ENCODE assay signal across 9 cellular contexts in the genomic region with DNA sequence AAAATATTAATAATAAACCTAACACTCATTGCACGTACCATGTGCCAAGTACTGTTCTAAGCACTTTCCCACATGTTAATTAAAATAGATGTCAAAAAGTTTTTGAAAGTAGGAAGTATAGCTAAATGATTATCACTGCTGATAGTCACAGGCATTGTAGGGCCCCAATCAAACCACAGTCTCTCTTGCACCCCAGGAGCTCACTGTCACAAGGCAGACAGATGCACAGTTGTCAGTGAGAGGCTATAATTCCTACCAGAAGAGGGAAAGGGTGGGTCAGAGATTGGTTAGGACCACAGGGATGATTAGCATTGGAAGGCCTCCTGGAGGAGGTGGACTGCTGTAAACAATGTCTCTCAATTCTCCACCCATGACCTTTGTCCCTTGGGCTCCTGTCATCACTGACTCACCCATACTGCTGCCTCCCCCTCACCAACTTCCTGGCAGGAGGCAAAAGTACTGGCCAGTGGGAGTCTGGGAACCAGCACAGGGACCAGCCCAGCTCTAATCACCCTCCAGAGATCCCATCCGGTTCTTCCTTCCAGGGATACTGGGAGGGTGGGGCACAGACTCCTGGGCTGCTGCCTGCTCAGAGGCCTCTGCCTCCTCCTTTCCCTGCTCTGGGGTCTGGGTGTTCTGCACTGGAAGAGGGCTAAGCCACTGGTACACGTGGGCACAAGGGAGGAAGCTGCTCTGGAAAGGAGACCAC. TPM values are rescaled to one million over a fixed set of nuclear protein-coding genes. Genes with fewer than 3 reads are reported as not detected.
DNase-seq lines count a peak whose midpoint lies in the region; ATAC-seq and TF ChIP-seq lines count a peak whose summit lies in the region.
"Had no signal": no experiment of that assay in that cellular context is flagged by ENCODE, and none has a peak within 500 bp of the region (broad histone marks: within the 10 kb centered on the region; RNA-seq: fewer than 3 reads in every experiment).

No MANE protein-coding gene starts in this region.

- H3K4me1 Mint-ChIP-seq in CD4-positive, alpha-beta memory T cell, result peaks cover 27 to 58% (median 40%) of the 10 kb centered on the region in 4 donors

- ATAC-seq in HG03571 (IDR thresholded peaks at IDR 0.05; ENCODE audit: unreplicated experiment) (peak; percentile 1), omental fat pad (ENCODE audit: low FRiP score) (peak; percentile 64), GM18907 (IDR thresholded peaks at IDR 0.05; ENCODE audit: unreplicated experiment) (no peak), HG02571 (IDR thresholded peaks at IDR 0.05; ENCODE audit: unreplicated experiment) (no peak)

- CTCF ChIA-PET in CD4-positive, alpha-beta memory T cell (lab: Charles Lee; ENCODE audit: partially characterized antibody), result interaction anchor here (0.9 to 18.4 kb wide), 5 partner anchors 8 to 92 kb away, joined by 3 to 1065 read pairs (median 13); a partner anchor contains a TSS

- peak overlapping the region; percentile 97 to 100 (median 99) for H3K4me3 Mint-ChIP-seq in CD4-positive, alpha-beta memory T cell

- H3K9me3 ChIP-seq in CD4-positive, alpha-beta memory T cell (ENCODE audit: control insufficient read depth in 1 of 2, low read length in 2 of 2), result no peaks in the 10 kb centered on the region

- no peak for DNase-seq in CD4-positive, alpha-beta memory T cell
- DNase-seq in fibroblast of the aortic adventitia (ENCODE audit: low read depth) (peak; percentile 95), omental fat pad (ENCODE audit: low spot score) (peak; percentile 72), NCI-H2107 treated with DMSO at 0.1 percent for 48 hours (lab: John Stamatoyannopoulos, UW; ENCODE audit: unreplicated experiment) (no peak)

- peaks cover 3% of the 10 kb centered on the region for H3K36me3 ChIP-seq in CD4-positive, alpha-beta memory T cell (ENCODE audit: insufficient read depth, low read length)

- H3K27ac Mint-ChIP-seq in CD4-positive, alpha-beta memory T cell, result peak overlapping the region; percentile 99 to 100 (median 100)

- no peaks in the 10 kb centered on the region for H3K27me3 Mint-ChIP-seq in CD4-positive, alpha-beta memory T cell

- POLR2A ChIA-PET in CD4-positive, alpha-beta memory T cell (lab: Charles Lee; ENCODE audit: partially characterized antibody), result interaction anchor here (0.8 to 11.8 kb wide), 22 partner anchors 9 to 275 kb away, joined by 3 to 449 read pairs (median 14); a partner anchor contains a TSS

- no peaks in the 10 kb centered on the region for H3K27me3 ChIP-seq in CD4-positive, alpha-beta memory T cell (ENCODE audit: insufficient read depth, low read length)

- H3K36me3 Mint-ChIP-seq in CD4-positive, alpha-beta memory T cell, result peaks cover 0 to 11% of the 10 kb centered on the region in 2 donors

- intact Hi-C loops in CD4-positive, alpha-beta memory T cell (cut with micrococcal nuclease), result no loop called here

- no peaks in the 10 kb centered on the region for H3K9me3 Mint-ChIP-seq in CD4-positive, alpha-beta memory T cell

- peak overlapping the region; percentile 96 for H3K27ac ChIP-seq in CD4-positive, alpha-beta memory T cell (ENCODE audit: low read depth, low read length)

- TF ChIP-seq CTCF in WI38 (IDR thresholded peaks at IDR 0.05; ENCODE audit: low read depth, low read length) (no peak), fibroblast of the aortic adventitia (IDR thresholded peaks at IDR 0.05; ENCODE audit: insufficient read depth, low read length) (peak; percentile 35), omental fat pad (IDR thresholded peaks at IDR 0.05) (no peak)

- H3K4me1 ChIP-seq in CD4-positive, alpha-beta memory T cell (ENCODE audit: insufficient read depth, low read length), result peaks cover 51% of the 10 kb centered on the region

- H3K4me3 ChIP-seq in CD4-positive, alpha-beta memory T cell (ENCODE audit: low read length in 2 of 2), result peak overlapping the region in 1 of 2 donors; percentile 99
- H3K4me3 ChIP-seq in WI38 (ENCODE audit: low read depth, low read length), result peak overlapping the region; percentile 82
- peak overlapping the region; percentile 46 for H3K4me3 ChIP-seq in fibroblast of the aortic adventitia (ENCODE audit: low read depth, low read length)

RNA-seq across cellular contexts. Expression of a gene that starts 1.1 kb away (rescaled TPM):
- total RNA-seq in CD4-positive, alpha-beta memory T cell, result 10 to 100 TPM; 87.9 to 91.3 TPM
- 10 to 100 TPM; 93.6 to 96.2 TPM for polyA plus RNA-seq in CD4-positive, alpha-beta memory T cell
- total RNA-seq in fibroblast of the aortic adventitia (ENCODE audit: low replicate concordance) (53.5 and 101 TPM in 2 replicates), omental fat pad (100 to 1,000 TPM in 1 of 4 donors, 10 to 100 TPM in 3; 67.5 to 141 (median 81.9) TPM)

RNA-seq across cellular contexts. Expression of a gene that starts 18.9 kb away (rescaled TPM):
- total RNA-seq in CD4-positive, alpha-beta memory T cell, result 1 to 10 TPM; 5.4 to 6.4 TPM
- 1 to 10 TPM in 1 of 2 donors, under 1 TPM in 1; 0.45 to 4.4 TPM for polyA plus RNA-seq in CD4-positive, alpha-beta memory T cell
- total RNA-seq in fibroblast of the aortic adventitia (ENCODE audit: low replicate concordance) (1.5 and 9.4 TPM in 2 replicates), omental fat pad (10 to 100 TPM in 3 of 4 donors, 1 to 10 TPM in 1; 4.1 to 51.4 (median 25.1) TPM)
- total RNA-seq: SK-MEL-5 had no signal

RNA-seq across cellular contexts. Expression of a gene that starts 37.3 kb away (rescaled TPM):
- 10 to 100 TPM; 51.8 to 55.9 TPM for total RNA-seq in CD4-positive, alpha-beta memory T cell
- polyA plus RNA-seq in CD4-positive, alpha-beta memory T cell, result 1 to 10 TPM; 6.7 to 8.3 TPM
- total RNA-seq in fibroblast of the aortic adventitia (ENCODE audit: low replicate concordance) (4.7 and 11.2 TPM in 2 replicates), omental fat pad (10 to 100 TPM in 2 of 4 donors, 1 to 10 TPM in 2; 5.5 to 18.0 (median 10.4) TPM)

RNA-seq across cellular contexts. Expression of a gene that starts 47.2 kb away (rescaled TPM):
- 100 to 1,000 TPM; 159 to 161 TPM for total RNA-seq in CD4-positive, alpha-beta memory T cell
- 100 to 1,000 TPM; 474 to 774 TPM for polyA plus RNA-seq in CD4-positive, alpha-beta memory T cell
- 97.6 and 129 TPM in 2 replicates for total RNA-seq in fibroblast of the aortic adventitia (ENCODE audit: low replicate concordance)
- 100 to 1,000 TPM in 2 of 4 donors, 10 to 100 TPM in 2; 91.9 to 110 (median 97.6) TPM for total RNA-seq in omental fat pad

RNA-seq across cellular contexts. Expression of a gene that starts 49.4 kb away (rescaled TPM):
- 100 to 1,000 TPM; 371 to 382 TPM for total RNA-seq in CD4-positive, alpha-beta memory T cell
- 100 to 1,000 TPM; 316 to 331 TPM for polyA plus RNA-seq in CD4-positive, alpha-beta memory T cell
- not detected in 2 replicates for total RNA-seq in fibroblast of the aortic adventitia (ENCODE audit: low replicate concordance)
- total RNA-seq in omental fat pad, result 1 to 10 TPM; 1.6 to 7.1 (median 3.4) TPM
- total RNA-seq: SK-MEL-5 had no signal

Comparison
In these comparisons a context has a peak if more than half of its experiments do, and no peak if none do; other contexts are left out.
1. DNase-seq: peak in fibroblast of the aortic adventitia (single experiment) and omental fat pad (single experiment); none in CD4-positive, alpha-beta memory T cell (0 of 5) and NCI-H2107 treated with DMSO at 0.1 percent for 48 hours (single experiment).
2. ATAC-seq: peak in HG03571 (single experiment) and omental fat pad (single experiment); none in GM18907 (single experiment) and HG02571 (single experiment).